In genomic region chr14:51938137-51938536, GRCh38 we compare ENCODE assay signal across 22 cellular contexts. TPM values are rescaled to one million over a fixed set of nuclear protein-coding genes. Genes with fewer than 3 reads are reported as not detected.
DNase-seq lines count a peak whose midpoint lies in the region; ATAC-seq, FAIRE-seq and TF ChIP-seq lines count a peak whose summit lies in the region.
"Had no signal": no experiment of that assay in that cellular context is flagged by ENCODE, and none has a peak within 500 bp of the region (broad histone marks: within the 10 kb centered on the region; RNA-seq: fewer than 3 reads in every experiment).

No MANE protein-coding gene starts in this region.

- peak; percentile 5 for FAIRE-seq in GM12891 (lab: Jason Lieb, UNC)
- FAIRE-seq: bronchial epithelial cell, H1, HepG2, small intestine had no signal

- no peaks in the 10 kb centered on the region for H3K27me3 ChIP-seq in adipocyte (replicated peaks; ENCODE audit: control insufficient read depth, insufficient read depth, low read length)

- TF ChIP-seq CTCF in Calu3 (IDR thresholded peaks at IDR 0.05; ENCODE audit: unreplicated experiment) = no peak

- peak overlapping the region; percentile 40 for H3K27ac Mint-ChIP-seq in stimulated activated memory B cell treated with anti-CD40 and anti-IgM and Interleukin-4, amounts not matched to agents 10 μg/mL and 1 μg/mL and 100 μg/mL, for 72 hours
- H3K27ac Mint-ChIP-seq in Calu3 (ENCODE audit: unreplicated experiment) = no peak overlapping the region
- no peak overlapping the region for H3K27ac Mint-ChIP-seq in activated T-cell treated with anti-CD3 and anti-CD28 coated beads, Interleukin-2, amount 50 U/mL, for 72 hours

- no peak overlapping the region for H3K4me3 ChIP-seq in adipocyte (ENCODE audit: low read length)

- peaks cover 39% of the 10 kb centered on the region for H3K4me1 Mint-ChIP-seq in stimulated activated memory B cell treated with anti-CD40 and anti-IgM and Interleukin-4, amounts not matched to agents 10 μg/mL and 1 μg/mL and 100 μg/mL, for 72 hours
- H3K4me1 Mint-ChIP-seq in Calu3 (ENCODE audit: low read depth, unreplicated experiment) = no peaks in the 10 kb centered on the region
- peaks cover 58% of the 10 kb centered on the region for H3K4me1 Mint-ChIP-seq in activated T-cell treated with anti-CD3 and anti-CD28 coated beads, Interleukin-2, amount 50 U/mL, for 72 hours (ENCODE audit: low read depth)

- no peak overlapping the region for H3K4me3 Mint-ChIP-seq in stimulated activated memory B cell treated with anti-CD40 and anti-IgM and Interleukin-4, amounts not matched to agents 10 μg/mL and 1 μg/mL and 100 μg/mL, for 72 hours
- no peak overlapping the region for H3K4me3 Mint-ChIP-seq in Calu3 (ENCODE audit: low read depth, unreplicated experiment)
- H3K4me3 Mint-ChIP-seq in activated T-cell treated with anti-CD3 and anti-CD28 coated beads, Interleukin-2, amount 50 U/mL, for 72 hours = no peak overlapping the region

- no peak for ATAC-seq in stimulated activated memory B cell treated with anti-CD40 and anti-IgM and Interleukin-4, amounts not matched to agents 10 μg/mL and 1 μg/mL and 100 μg/mL, for 72 hours
- ATAC-seq in GM18502 (IDR thresholded peaks at IDR 0.05; ENCODE audit: poor library complexity, unreplicated experiment) = no peak
- ATAC-seq in activated T-cell treated with anti-CD3 and anti-CD28 coated beads, Interleukin-2, amount 50 U/mL, for 72 hours (replicated peaks in 1 of 2) = no peak
- ATAC-seq: HepG2 had no signal

- no peaks in the 10 kb centered on the region for H3K9me3 Mint-ChIP-seq in stimulated activated memory B cell treated with anti-CD40 and anti-IgM and Interleukin-4, amounts not matched to agents 10 μg/mL and 1 μg/mL and 100 μg/mL, for 72 hours
- no peaks in the 10 kb centered on the region for H3K9me3 Mint-ChIP-seq in Calu3 (ENCODE audit: low read depth, unreplicated experiment)
- H3K9me3 Mint-ChIP-seq in activated T-cell treated with anti-CD3 and anti-CD28 coated beads, Interleukin-2, amount 50 U/mL, for 72 hours = peaks cover 0 to 2% of the 10 kb centered on the region in 2 donors

- TF ChIP-seq POLR2A in GM12891 (IDR thresholded peaks at IDR 0.05; ENCODE audit: low read depth, low read length) = no peak

- DNase-seq in GM12891 (ENCODE audit: insufficient read length, low spot score) (no peak), adipocyte (ENCODE audit: low read depth) (peak; percentile 14), foreskin melanocyte (peak; percentile 68), NCI-H146 treated with DMSO at 0.1 percent for 48 hours (lab: John Stamatoyannopoulos, UW; ENCODE audit: unreplicated experiment) (no peak), Calu3 (no peak)
- no peak for DNase-seq in activated T-cell treated with anti-CD3 and anti-CD28 coated beads, Interleukin-2, amount 50 U/mL, for 72 hours
- DNase-seq: activated CD4-positive, alpha-beta T cell treated with anti-CD3 and anti-CD28 coated beads, Interleukin-2, amount 50 U/mL, for 4 hours; activated gamma-delta T cell treated with Interleukin-2 at 50 U/mL for 16 hours; AML-193; amniotic stem cell; Caco-2; islet precursor cell; NCI-H1417; NCI-H526; small intestine; stimulated activated CD4-positive, alpha-beta T cell treated with anti-CD3 and anti-CD28 coated beads, Interleukin-2, amount 100 ng/mL, for 24 hours; stimulated activated naive CD4-positive, alpha-beta T cell treated with Interleukin-2 at 50 U/mL for 16 hours had no signal

- intact Hi-C loops in Calu3 (cut with micrococcal nuclease; ENCODE audit: unreplicated experiment) = no loop called here

- no TSS peak for BruUV-seq in Calu3 (replicated peaks; lab: Mats Ljungman, UMichigan)

- no peaks in the 10 kb centered on the region for H3K36me3 ChIP-seq in adipocyte (ENCODE audit: control insufficient read depth, insufficient read depth, low read length, severe bottlenecking)

- no peaks in the 10 kb centered on the region for H3K9me3 ChIP-seq in adipocyte (ENCODE audit: control insufficient read depth, low read length)
- H3K9me3 ChIP-seq: Caco-2 had no signal

- CTCF ChIA-PET in Calu3 (lab: Charles Lee) = interaction anchor here (0.6 kb wide), 1 partner anchor 53 kb away, joined by 5 read pairs; no protein-coding TSS in a partner anchor

- H3K27me3 Mint-ChIP-seq in stimulated activated memory B cell treated with anti-CD40 and anti-IgM and Interleukin-4, amounts not matched to agents 10 μg/mL and 1 μg/mL and 100 μg/mL, for 72 hours = no peaks in the 10 kb centered on the region
- H3K27me3 Mint-ChIP-seq in Calu3 (ENCODE audit: unreplicated experiment) = peaks cover 23% of the 10 kb centered on the region
- H3K27me3 Mint-ChIP-seq in activated T-cell treated with anti-CD3 and anti-CD28 coated beads, Interleukin-2, amount 50 U/mL, for 72 hours (ENCODE audit: low read depth) = no peaks in the 10 kb centered on the region

- no peak overlapping the region for H3K9ac ChIP-seq in adipocyte (ENCODE audit: low read length)

- peaks cover 27% of the 10 kb centered on the region for H3K36me3 Mint-ChIP-seq in stimulated activated memory B cell treated with anti-CD40 and anti-IgM and Interleukin-4, amounts not matched to agents 10 μg/mL and 1 μg/mL and 100 μg/mL, for 72 hours
- no peaks in the 10 kb centered on the region for H3K36me3 Mint-ChIP-seq in Calu3 (ENCODE audit: insufficient read depth, unreplicated experiment)
- peaks cover 9 to 14% of the 10 kb centered on the region in 2 donors for H3K36me3 Mint-ChIP-seq in activated T-cell treated with anti-CD3 and anti-CD28 coated beads, Interleukin-2, amount 50 U/mL, for 72 hours (ENCODE audit: insufficient read depth in 2 of 2)

- H3K4me1 ChIP-seq in adipocyte (ENCODE audit: control insufficient read depth, insufficient read depth, low read length) = peaks cover 29% of the 10 kb centered on the region
- H3K4me1 ChIP-seq: Caco-2 had no signal

TF ChIP-seq in GM12891, 5 proteins besides CTCF, POLR2A, EP300 and RAD21:
- TF ChIP-seq PAX5 (IDR thresholded peaks at IDR 0.05; ENCODE audit: insufficient read depth, low read length, severe bottlenecking) = no peak
- no peak for TF ChIP-seq SPI1 (IDR thresholded peaks at IDR 0.05; ENCODE audit: low read depth, low read length)
- TF ChIP-seq POU2F2 (IDR thresholded peaks at IDR 0.05; ENCODE audit: low read depth, low read length) = no peak
- no peak for TF ChIP-seq TAF1 (IDR thresholded peaks at IDR 0.05; ENCODE audit: low read depth, low read length)
- no peak for TF ChIP-seq POLR2AphosphoS5 (IDR thresholded peaks at IDR 0.05; ENCODE audit: low read depth, low read length)

RNA-seq across cellular contexts. Expression of gene RTRAF, which starts 51.2 kb away (rescaled TPM):
- 338 TPM for polyA plus RNA-seq in GM12891 (2012; ENCODE audit: low read depth, missing spikeins)
- total RNA-seq in Calu3 (2022) = 164 and 166 TPM in 2 replicates
- 100 to 1,000 TPM; 191 to 207 TPM for total RNA-seq in activated T-cell treated with anti-CD3 and anti-CD28 coated beads, Interleukin-2, amount 50 U/mL, for 72 hours

Comparison
In these comparisons a context has a peak if more than half of its experiments do, and no peak if none do; other contexts are left out.
1. DNase-seq: peak in adipocyte (single experiment) and foreskin melanocyte (single experiment); none in GM12891 (single experiment), NCI-H146 treated with DMSO at 0.1 percent for 48 hours (single experiment), Calu3 (single experiment) and activated T-cell treated with anti-CD3 and anti-CD28 coated beads, Interleukin-2, amount 50 U/mL, for 72 hours (0 of 2).